2 cellular contexts compared by ENCODE assay signal in genomic region chr12:6323995-6324711, GRCh38.
TF ChIP-seq lines count a peak whose summit lies in the region.

No MANE protein-coding gene starts in this region.

TF ChIP-seq in GM23338, 12 proteins besides CTCF, POLR2A, EP300 and RAD21 (continued from another document):
- no peak for TF ChIP-seq REST (IDR thresholded peaks at IDR 0.05; ENCODE audit: unreplicated experiment)
- no peak for TF ChIP-seq ETS1 (IDR thresholded peaks at IDR 0.05)
- TF ChIP-seq ZNF331 (CRISPR knock-in tag; IDR thresholded peaks at IDR 0.05; ENCODE audit: low read depth): no peak
- no peak for TF ChIP-seq EZH2 (IDR thresholded peaks at IDR 0.05; ENCODE audit: low read depth, unreplicated experiment)
- no peak for TF ChIP-seq NANOG (IDR thresholded peaks at IDR 0.05; ENCODE audit: borderline replicate concordance)
- no peak for TF ChIP-seq ZNF114 (CRISPR knock-in tag; IDR thresholded peaks at IDR 0.05)
- TF ChIP-seq, protein P1, sequence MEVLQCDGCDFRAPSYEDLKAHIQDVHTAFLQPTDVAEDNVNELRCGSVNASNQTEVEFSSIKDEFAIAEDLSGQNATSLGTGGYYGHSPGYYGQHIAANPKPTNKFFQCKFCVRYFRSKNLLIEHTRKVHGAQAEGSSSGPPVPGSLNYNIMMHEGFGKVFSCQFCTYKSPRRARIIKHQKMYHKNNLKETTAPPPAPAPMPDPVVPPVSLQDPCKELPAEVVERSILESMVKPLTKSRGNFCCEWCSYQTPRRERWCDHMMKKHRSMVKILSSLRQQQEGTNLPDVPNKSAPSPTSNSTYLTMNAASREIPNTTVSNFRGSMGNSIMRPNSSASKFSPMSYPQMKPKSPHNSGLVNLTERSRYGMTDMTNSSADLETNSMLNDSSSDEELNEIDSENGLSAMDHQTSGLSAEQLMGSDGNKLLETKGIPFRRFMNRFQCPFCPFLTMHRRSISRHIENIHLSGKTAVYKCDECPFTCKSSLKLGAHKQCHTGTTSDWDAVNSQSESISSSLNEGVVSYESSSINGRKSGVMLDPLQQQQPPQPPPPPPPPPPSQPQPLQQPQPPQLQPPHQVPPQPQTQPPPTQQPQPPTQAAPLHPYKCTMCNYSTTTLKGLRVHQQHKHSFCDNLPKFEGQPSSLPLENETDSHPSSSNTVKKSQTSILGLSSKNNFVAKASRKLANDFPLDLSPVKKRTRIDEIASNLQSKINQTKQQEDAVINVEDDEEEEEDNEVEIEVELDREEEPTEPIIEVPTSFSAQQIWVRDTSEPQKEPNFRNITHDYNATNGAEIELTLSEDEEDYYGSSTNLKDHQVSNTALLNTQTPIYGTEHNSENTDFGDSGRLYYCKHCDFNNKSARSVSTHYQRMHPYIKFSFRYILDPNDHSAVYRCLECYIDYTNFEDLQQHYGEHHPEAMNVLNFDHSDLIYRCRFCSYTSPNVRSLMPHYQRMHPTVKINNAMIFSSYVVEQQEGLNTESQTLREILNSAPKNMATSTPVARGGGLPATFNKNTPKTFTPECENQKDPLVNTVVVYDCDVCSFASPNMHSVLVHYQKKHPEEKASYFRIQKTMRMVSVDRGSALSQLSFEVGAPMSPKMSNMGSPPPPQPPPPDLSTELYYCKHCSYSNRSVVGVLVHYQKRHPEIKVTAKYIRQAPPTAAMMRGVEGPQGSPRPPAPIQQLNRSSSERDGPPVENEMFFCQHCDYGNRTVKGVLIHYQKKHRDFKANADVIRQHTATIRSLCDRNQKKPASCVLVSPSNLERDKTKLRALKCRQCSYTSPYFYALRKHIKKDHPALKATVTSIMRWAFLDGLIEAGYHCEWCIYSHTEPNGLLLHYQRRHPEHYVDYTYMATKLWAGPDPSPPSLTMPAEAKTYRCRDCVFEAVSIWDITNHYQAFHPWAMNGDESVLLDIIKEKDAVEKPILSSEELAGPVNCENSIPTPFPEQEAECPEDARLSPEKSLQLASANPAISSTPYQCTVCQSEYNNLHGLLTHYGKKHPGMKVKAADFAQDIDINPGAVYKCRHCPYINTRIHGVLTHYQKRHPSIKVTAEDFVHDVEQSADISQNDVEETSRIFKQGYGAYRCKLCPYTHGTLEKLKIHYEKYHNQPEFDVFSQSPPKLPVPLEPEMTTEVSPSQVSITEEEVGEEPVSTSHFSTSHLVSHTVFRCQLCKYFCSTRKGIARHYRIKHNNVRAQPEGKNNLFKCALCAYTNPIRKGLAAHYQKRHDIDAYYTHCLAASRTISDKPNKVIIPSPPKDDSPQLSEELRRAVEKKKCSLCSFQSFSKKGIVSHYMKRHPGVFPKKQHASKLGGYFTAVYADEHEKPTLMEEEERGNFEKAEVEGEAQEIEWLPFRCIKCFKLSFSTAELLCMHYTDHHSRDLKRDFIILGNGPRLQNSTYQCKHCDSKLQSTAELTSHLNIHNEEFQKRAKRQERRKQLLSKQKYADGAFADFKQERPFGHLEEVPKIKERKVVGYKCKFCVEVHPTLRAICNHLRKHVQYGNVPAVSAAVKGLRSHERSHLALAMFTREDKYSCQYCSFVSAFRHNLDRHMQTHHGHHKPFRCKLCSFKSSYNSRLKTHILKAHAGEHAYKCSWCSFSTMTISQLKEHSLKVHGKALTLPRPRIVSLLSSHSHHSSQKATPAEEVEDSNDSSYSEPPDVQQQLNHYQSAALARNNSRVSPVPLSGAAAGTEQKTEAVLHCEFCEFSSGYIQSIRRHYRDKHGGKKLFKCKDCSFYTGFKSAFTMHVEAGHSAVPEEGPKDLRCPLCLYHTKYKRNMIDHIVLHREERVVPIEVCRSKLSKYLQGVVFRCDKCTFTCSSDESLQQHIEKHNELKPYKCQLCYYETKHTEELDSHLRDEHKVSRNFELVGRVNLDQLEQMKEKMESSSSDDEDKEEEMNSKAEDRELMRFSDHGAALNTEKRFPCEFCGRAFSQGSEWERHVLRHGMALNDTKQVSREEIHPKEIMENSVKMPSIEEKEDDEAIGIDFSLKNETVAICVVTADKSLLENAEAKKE (CRISPR knock-in tag; IDR thresholded peaks at IDR 0.05): no peak
- no peak for TF ChIP-seq JUNB (IDR thresholded peaks at IDR 0.05; ENCODE audit: unreplicated experiment)
- no peak for TF ChIP-seq POLR2AphosphoS5 (IDR thresholded peaks at IDR 0.05; ENCODE audit: low read depth)
- TF ChIP-seq STAT1 (IDR thresholded peaks at IDR 0.05; ENCODE audit: unreplicated experiment): no peak

TF ChIP-seq in WTC11, 78 proteins besides CTCF, POLR2A, EP300 and RAD21 (continued from another document):
- TF ChIP-seq ZSCAN18 (CRISPR knock-in tag; IDR thresholded peaks at IDR 0.05) (no peak), FOXP1 (CRISPR knock-in tag; IDR thresholded peaks at IDR 0.05; ENCODE audit: borderline replicate concordance) (no peak)
